ENCODE assay signal across 8 cellular contexts in genomic region chr3:31980530-31981205, GRCh38. TPM values are rescaled to one million over a fixed set of nuclear protein-coding genes. Genes with fewer than 3 reads are reported as not detected.
DNase-seq lines count a peak whose midpoint lies in the region; ATAC-seq and TF ChIP-seq lines count a peak whose summit lies in the region.

No MANE protein-coding gene starts in this region.

- no peak for TF ChIP-seq EP300 in ovary (IDR thresholded peaks at IDR 0.05)

- peak; percentile 27 for TF ChIP-seq POLR2A in ovary (IDR thresholded peaks at IDR 0.05)

- ATAC-seq in HG03095 (IDR thresholded peaks at IDR 0.05; ENCODE audit: unreplicated experiment) (peak; percentile 34), Right ventricle myocardium inferior (peak; percentile 23), HG03469 (IDR thresholded peaks at IDR 0.05; ENCODE audit: unreplicated experiment) (no peak)

- H3K4me3 ChIP-seq in GM12864 (ENCODE audit: low read depth, low read length) (peak overlapping the region; percentile 54), PC-9 (peak overlapping the region; percentile 64), ovary (peak overlapping the region; percentile 77)

- CTCF ChIA-PET in PC-9 (lab: Charles Lee), result no interaction called here

- no peaks in the 10 kb centered on the region for H3K9me2 ChIP-seq in PC-9 (ENCODE audit: insufficient read depth)

- H3K36me3 ChIP-seq in PC-9 (ENCODE audit: low read depth), result no peaks in the 10 kb centered on the region
- H3K36me3 ChIP-seq in ovary, result no peaks in the 10 kb centered on the region

- H2AFZ ChIP-seq in PC-9, result peak overlapping the region; percentile 79

- H3K9me3 ChIP-seq in PC-9 (ENCODE audit: insufficient read depth, low read depth) (no peaks in the 10 kb centered on the region), ovary (no peaks in the 10 kb centered on the region)

- peaks cover 4% of the 10 kb centered on the region; the same call in 1 of the 2 replicates for H3K79me2 ChIP-seq in PC-9 (ENCODE audit: low read depth)

- no peak for DNase-seq in GM12864 (ENCODE audit: low read depth)
- peak; percentile 51 to 76 for DNase-seq in PC-9
- DNase-seq in activated naive CD4-positive, alpha-beta T cell treated with Interleukin-2 at 50 U/mL for 16 hours, result peak; percentile 49
- DNase-seq in Right ventricle myocardium inferior (ENCODE audit: missing footprints), result peak; percentile 72
- peak; percentile 44 to 72 (median 64) for DNase-seq in ovary
- no peak for DNase-seq in T-helper 9 cell

- 0 to 2% (median 1%) methylated on average over 42 to 66 of the region's 66 CpGs for WGBS in ovary, 3 donors

- H3F3A ChIP-seq in PC-9 (ENCODE audit: insufficient read depth, low read depth), result peaks cover 5% of the 10 kb centered on the region; the same call in 1 of the 2 replicates

- no TSS peak for BruUV-seq in PC-9 (replicated peaks; lab: Mats Ljungman, UMichigan)

- H3K27ac ChIP-seq in PC-9 (peak overlapping the region; percentile 34; the same call in 1 of the 2 replicates), ovary (peak overlapping the region; percentile 86 to 89)

- POLR2A ChIA-PET in PC-9 (lab: Charles Lee; ENCODE audit: unreplicated experiment), result interaction anchor here (0.8 kb wide), 1 partner anchor 38 kb away, joined by 5 read pairs; no protein-coding TSS in a partner anchor

- intact Hi-C loops in PC-9 (cut with micrococcal nuclease; ENCODE audit: unreplicated experiment) (loop anchor here (1.0 to 10.0 kb wide), 5 partner anchors 11 to 448 kb away; partner anchors contain the start of gene STT3B), Right ventricle myocardium inferior (cut with DNase I) (loop anchor here (10.0 kb wide), 1 partner anchor 446 kb away; the partner anchor contains the start of gene STT3B), ovary (cut with DNase I) (no loop called here)

- peak overlapping the region; percentile 82 for H3K4me2 ChIP-seq in PC-9

- no peaks in the 10 kb centered on the region for H4K20me1 ChIP-seq in PC-9 (ENCODE audit: insufficient read depth)

- H3K27me3 ChIP-seq in PC-9 (ENCODE audit: insufficient read depth, low read depth), result no peaks in the 10 kb centered on the region
- H3K27me3 ChIP-seq in ovary, result no peaks in the 10 kb centered on the region

- TF ChIP-seq CTCF in GM12864 (IDR thresholded peaks at IDR 0.05; ENCODE audit: low read depth, low read length, missing control alignments), result no peak
- TF ChIP-seq CTCF in PC-9 (conservative IDR thresholded peaks at IDR 0.05), result no peak
- no peak for TF ChIP-seq CTCF in ovary (IDR thresholded peaks at IDR 0.05)

- H3K4me1 ChIP-seq in PC-9 (replicated peaks; ENCODE audit: insufficient read depth) (peaks cover 18% of the 10 kb centered on the region), ovary (ENCODE audit: insufficient read depth) (peaks cover 7% of the 10 kb centered on the region)

RNA-seq across cellular contexts. Expression of gene OSBPL10, which starts 0.4 kb away (rescaled TPM):
- 42.0 and 56.9 TPM in 2 replicates for total RNA-seq in PC-9 (2021)
- 6.6 TPM for total RNA-seq in Right ventricle myocardium inferior
- total RNA-seq in ovary, result 10 to 100 TPM in 5 of 7 donors, 1 to 10 TPM in 2; 8.6 to 36.6 (median 11.4) TPM
- 1 to 10 TPM; 2.5 to 8.5 TPM for polyA plus RNA-seq in ovary

RNA-seq across cellular contexts. Expression of gene ZNF860, which starts 0.9 kb away (rescaled TPM):
- total RNA-seq in PC-9 (2021) (2.6 and 5.3 TPM in 2 replicates), Right ventricle myocardium inferior (0.27 TPM), ovary (1 to 10 TPM in 4 of 7 donors, under 1 TPM in 3; 0.36 to 1.6 (median 1.1) TPM)
- polyA plus RNA-seq in ovary, result 1 to 10 TPM in 1 of 2 donors, under 1 TPM in 1; 0.28 to 1.1 TPM

Comparison
In these comparisons a context has a peak if more than half of its experiments do, and no peak if none do; other contexts are left out.
1. DNase-seq: peak in PC-9 (2 of 2), activated naive CD4-positive, alpha-beta T cell treated with Interleukin-2 at 50 U/mL for 16 hours (single experiment), Right ventricle myocardium inferior (single experiment) and ovary (5 of 5); none in GM12864 (single experiment) and T-helper 9 cell (single experiment).
2. intact Hi-C loops: an anchor here in PC-9 (1.0 to 10.0 kb wide) and Right ventricle myocardium inferior (10.0 kb wide); none called in ovary.
3. Peak in every context shown above with its lines, with median percentiles within 50 percentile points of each other: H3K4me3 ChIP-seq.